Comparison of ENCODE assay signal across 18 cellular contexts in genomic region chr1:67314696-67315095, GRCh38. TPM values are rescaled to one million over a fixed set of nuclear protein-coding genes. Genes with fewer than 3 reads are reported as not detected.
A peak's percentile ranks its signal among the peaks of the same experiment; 100 is the strongest.
DNase-seq lines count a peak whose midpoint lies in the region; ATAC-seq, FAIRE-seq and TF ChIP-seq lines count a peak whose summit lies in the region.
"Had no signal": no experiment of that assay in that cellular context is flagged by ENCODE, and none has a peak within 500 bp of the region (broad histone marks: within the 10 kb centered on the region; RNA-seq: fewer than 3 reads in every experiment).

No MANE protein-coding gene starts in this region.

- H3K4me3 Mint-ChIP-seq in CD8-positive, alpha-beta T cell, result no peak overlapping the region
- H3K4me3 Mint-ChIP-seq: dendritic cell treated with granulocyte-macrophage colony-stimulating factor and Interleukin-4, amounts not matched to agents 40 ng/mL and 50 ng/mL, for 4 days had no signal

- no peaks in the 10 kb centered on the region for H3K36me3 Mint-ChIP-seq in CD8-positive, alpha-beta T cell

- H3K27ac ChIP-seq in BLaER1 (peak overlapping the region; percentile 95), PC-3 (ENCODE audit: low read length) (no peak overlapping the region), K562 (ENCODE audit: extremely low read depth, low read depth, low read length) (no peak overlapping the region), osteoblast (ENCODE audit: low read depth, low read length) (no peak overlapping the region)
- no peak overlapping the region for H3K27ac ChIP-seq in CD8-positive, alpha-beta T cell (ENCODE audit: low read depth, low read length)
- H3K27ac ChIP-seq: esophagus squamous epithelium had no signal

- H3K27me3 Mint-ChIP-seq in CD8-positive, alpha-beta T cell (ENCODE audit: low read depth), result no peaks in the 10 kb centered on the region

- no peak for TF ChIP-seq RAD21 in K562 (CRISPR knock-in tag; conservative IDR thresholded peaks at IDR 0.05 in 1 of 2, IDR thresholded peaks at IDR 0.05 in 1 of 2)

- H3K9me2 ChIP-seq in PC-3 (replicated peaks; ENCODE audit: low read length), result no peaks in the 10 kb centered on the region

- H2AFZ ChIP-seq in PC-3 (ENCODE audit: low read length) (no peak overlapping the region), K562 (ENCODE audit: low read depth, low read length) (0 out of 2 replicates have a peak overlapping the region, but pooled peaks have one; percentile 1), osteoblast (ENCODE audit: low read length) (no peak overlapping the region)

- H3K79me2 ChIP-seq in PC-3 (ENCODE audit: low read length) (no peaks in the 10 kb centered on the region), K562 (ENCODE audit: control insufficient read depth, insufficient read depth, low read length) (no peaks in the 10 kb centered on the region), osteoblast (ENCODE audit: insufficient read depth, low read length) (no peaks in the 10 kb centered on the region)

- no peak for DNase-seq in CD8-positive, alpha-beta T cell
- DNase-seq in PC-3 (peak; percentile 53), K562 (ENCODE audit: extremely low read depth in 1 of 4, low spot score in 3 of 4) (peak; percentile 53 to 67 (median 66)), osteoblast (ENCODE audit: insufficient read length, low spot score, missing footprints) (no peak)
- no peak for DNase-seq in stimulated activated CD4-positive, alpha-beta T cell treated with anti-CD3 and anti-CD28 coated beads, Interleukin-4, amount 100 ng/mL, for 1 hour
- DNase-seq: C1 segment of cervical spinal cord, EL, esophagus squamous epithelium, hippocampal formation, left ventricle myocardium superior, NCI-H1694, NCI-H748 treated with DMSO at 0.1 percent for 48 hours, T1000 had no signal

- H3K9ac ChIP-seq in BLaER1 (peak overlapping the region; percentile 52), PC-3 (ENCODE audit: low read length) (no peak overlapping the region), K562 (ENCODE audit: insufficient read depth in 1 of 2, low read depth in 2 of 2, low read length in 2 of 2) (no peak overlapping the region)

- in situ Hi-C loops in K562 (cut with MboI), result no loop called here

- H3K4me1 ChIP-seq in BLaER1 (peaks cover 96% of the 10 kb centered on the region), PC-3 (ENCODE audit: insufficient read depth, low read length) (0 out of 2 replicates have a peak, but pooled peaks cover 3% of the 10 kb centered on the region), K562 (replicated peaks in 1 of 2; ENCODE audit: control insufficient read depth in 2 of 2, insufficient read depth in 2 of 2, low read length in 2 of 2) (no peaks in the 10 kb centered on the region), osteoblast (ENCODE audit: insufficient read depth, low read length) (no peaks in the 10 kb centered on the region)
- no peaks in the 10 kb centered on the region for H3K4me1 ChIP-seq in CD8-positive, alpha-beta T cell (ENCODE audit: insufficient read depth, low read length)

- peak overlapping the region; percentile 8 for H3K27ac Mint-ChIP-seq in CD8-positive, alpha-beta T cell
- H3K27ac Mint-ChIP-seq: dendritic cell treated with granulocyte-macrophage colony-stimulating factor and Interleukin-4, amounts not matched to agents 40 ng/mL and 50 ng/mL, for 4 days had no signal

- H3K9me3 Mint-ChIP-seq in CD8-positive, alpha-beta T cell, result no peaks in the 10 kb centered on the region
- H3K9me3 Mint-ChIP-seq: dendritic cell treated with granulocyte-macrophage colony-stimulating factor and Interleukin-4, amounts not matched to agents 40 ng/mL and 50 ng/mL, for 4 days had no signal

- H4K20me1 ChIP-seq in BLaER1, result peaks cover 4% of the 10 kb centered on the region; the same call in 1 of the 2 replicates
- H4K20me1 ChIP-seq in PC-3 (ENCODE audit: low read length), result no peaks in the 10 kb centered on the region
- H4K20me1 ChIP-seq in K562 (replicated peaks; ENCODE audit: control insufficient read depth, insufficient read depth, low read length), result no peaks in the 10 kb centered on the region
- H4K20me1 ChIP-seq in osteoblast (ENCODE audit: insufficient read depth, low read length), result no peaks in the 10 kb centered on the region

- no peak for TF ChIP-seq POLR2A in K562 (conservative IDR thresholded peaks at IDR 0.05)

- H3F3A ChIP-seq in PC-3 (ENCODE audit: low read length, unreplicated experiment), result no peaks in the 10 kb centered on the region

- no peaks in the 10 kb centered on the region for H3K27me3 ChIP-seq in BLaER1
- H3K27me3 ChIP-seq in CD8-positive, alpha-beta T cell (ENCODE audit: insufficient read depth, low read length), result no peaks in the 10 kb centered on the region
- no peaks in the 10 kb centered on the region; the same call in 1 of the 2 replicates for H3K27me3 ChIP-seq in PC-3 (ENCODE audit: low read length)
- H3K27me3 ChIP-seq in K562 (ENCODE audit: control insufficient read depth in 2 of 2, insufficient read depth in 2 of 2, low read length in 2 of 2), result no peaks in the 10 kb centered on the region
- H3K27me3 ChIP-seq in osteoblast (ENCODE audit: insufficient read depth, low read length), result peaks cover 43% of the 10 kb centered on the region
- H3K27me3 ChIP-seq: esophagus squamous epithelium had no signal

- peaks cover 7% of the 10 kb centered on the region for H3K4me1 Mint-ChIP-seq in CD8-positive, alpha-beta T cell (ENCODE audit: low read depth)

- no peak for TF ChIP-seq CTCF in CD8-positive, alpha-beta T cell (IDR thresholded peaks at IDR 0.05)
- no peak for TF ChIP-seq CTCF in PC-3 (conservative IDR thresholded peaks at IDR 0.05; ENCODE audit: low read depth, low read length)
- TF ChIP-seq CTCF in K562 (IDR thresholded peaks at IDR 0.05 in 2 of 3, conservative IDR thresholded peaks at IDR 0.05 in 1 of 3; ENCODE audit: insufficient read depth in 2 of 3, low read depth in 1 of 3, low read length in 3 of 3), result no peak
- TF ChIP-seq CTCF in osteoblast (IDR thresholded peaks at IDR 0.05; ENCODE audit: extremely low read depth, low read depth, low read length), result no peak

- H3K36me3 ChIP-seq in BLaER1 (peaks cover 40% of the 10 kb centered on the region), PC-3 (ENCODE audit: low read depth, low read length) (no peaks in the 10 kb centered on the region), K562 (ENCODE audit: control insufficient read depth, insufficient read depth, low read length) (no peaks in the 10 kb centered on the region), osteoblast (ENCODE audit: insufficient read depth, low read length) (no peaks in the 10 kb centered on the region)
- no peaks in the 10 kb centered on the region for H3K36me3 ChIP-seq in CD8-positive, alpha-beta T cell (ENCODE audit: insufficient read depth, low read length)
- H3K36me3 ChIP-seq: esophagus squamous epithelium had no signal

- H3K9me3 ChIP-seq in BLaER1 (peaks cover 7% of the 10 kb centered on the region; the same call in 1 of the 2 replicates), PC-3 (ENCODE audit: low read length) (no peaks in the 10 kb centered on the region), K562 (replicated peaks; ENCODE audit: control insufficient read depth, insufficient read depth, low read depth, low read length) (no peaks in the 10 kb centered on the region), osteoblast (ENCODE audit: low read depth, low read length) (no peaks in the 10 kb centered on the region)
- no peaks in the 10 kb centered on the region for H3K9me3 ChIP-seq in CD8-positive, alpha-beta T cell (ENCODE audit: low read length)
- H3K9me3 ChIP-seq: esophagus squamous epithelium had no signal

- peak overlapping the region; percentile 82 for H3K4me2 ChIP-seq in BLaER1
- H3K4me2 ChIP-seq in PC-3 (ENCODE audit: low read length), result peak overlapping the region; percentile 39; the same call in 1 of the 2 replicates
- no peak overlapping the region for H3K4me2 ChIP-seq in K562 (ENCODE audit: insufficient read depth, low read length)
- H3K4me2 ChIP-seq in osteoblast (ENCODE audit: insufficient read depth, low read length), result no peak overlapping the region

- no peak for TF ChIP-seq EP300 in K562 (IDR thresholded peaks at IDR 0.05; ENCODE audit: low read length)

- 0% methylated on average over 5 of the region's 5 CpGs for WGBS in K562 (ENCODE audit: insufficient coverage, low coverage, missing lambda C conversion rate)

- no peaks in the 10 kb centered on the region for H3K9me1 ChIP-seq in K562 (ENCODE audit: control insufficient read depth, insufficient read depth, low read length)

- ATAC-seq in CD8-positive, alpha-beta T cell, result no peak
- peak; percentile 85 for ATAC-seq in PC-3
- peak; percentile 75 for ATAC-seq in K562
- no peak for ATAC-seq in GM21528 (IDR thresholded peaks at IDR 0.05; ENCODE audit: low FRiP score, unreplicated experiment)
- ATAC-seq: left ventricle myocardium superior had no signal

- BruUV-seq in PC-3 (replicated peaks; lab: Mats Ljungman, UMichigan) (no TSS peak), K562 (replicated peaks; lab: Mats Ljungman, UMichigan) (no TSS peak)

- CTCF ChIA-PET in CD8-positive, alpha-beta T cell (lab: Charles Lee), result no interaction called here
- CTCF ChIA-PET in PC-3 (lab: Charles Lee) (no interaction called here), K562 (lab: Yijun Ruan, JAX; ENCODE audit: low intra/inter-chr PET ratio) (no interaction called here)

- FAIRE-seq in K562 (lab: Jason Lieb, UNC), result no peak
- FAIRE-seq: astrocyte had no signal

- POLR2A ChIA-PET in CD8-positive, alpha-beta T cell (lab: Charles Lee), result no interaction called here
- POLR2A ChIA-PET in PC-3 (lab: Charles Lee; ENCODE audit: unreplicated experiment), result no interaction called here
- POLR2A ChIA-PET in K562 (lab: Yijun Ruan, JAX), result interaction anchor here (0.5 to 1.4 kb wide), 2 partner anchors 11 to 81 kb away, joined by 3 to 5 read pairs; no protein-coding TSS in a partner anchor

- intact Hi-C loops in CD8-positive, alpha-beta T cell (cut with DNase I, micrococcal nuclease), result no loop called here
- intact Hi-C loops in PC-3 (cut with micrococcal nuclease), result no loop called here
- intact Hi-C loops in K562 (cut with micrococcal nuclease), result no loop called here

- H3K4me3 ChIP-seq in BLaER1 (peak overlapping the region; percentile 53), PC-3 (ENCODE audit: low read length) (no peak overlapping the region), K562 (no peak overlapping the region), osteoblast (ENCODE audit: insufficient read depth, low read length) (no peak overlapping the region)
- H3K4me3 ChIP-seq in CD8-positive, alpha-beta T cell (ENCODE audit: low read depth, low read length), result no peak overlapping the region
- H3K4me3 ChIP-seq: esophagus squamous epithelium had no signal

RNA-seq across cellular contexts. Expression of gene IL12RB2, which starts 7.0 kb away (rescaled TPM):
- 1 to 10 TPM; 1.5 to 2.2 TPM for total RNA-seq in CD8-positive, alpha-beta T cell
- total RNA-seq in PC-3 (2014; rRNA removed) (0.81 TPM in 1 of 2 replicates, not detected in the other), K562 (2014; rRNA removed) (0.73 and 1.5 TPM in 2 replicates), K562 (2014; rRNA removed; fragmentation: Illumina TruSeq; extraction: Trizol) (2.9 and 3.3 TPM in 2 replicates), K562 (2015; rRNA removed; fragmentation: Illumina TruSeq; extraction: Trizol) (3.3 and 3.8 TPM in 2 replicates), K562 (2021) (1.9 and 2.5 TPM in 2 replicates), osteoblast (not detected in 2 replicates)
- 1.5 and 5.3 TPM in 2 replicates for total RNA-seq in K562 (2011; cell fraction: chromatin; rRNA removed; ENCODE audit: low replicate concordance)
- total RNA-seq in K562 (2011; cell fraction: nucleolus; rRNA removed), result 0.50 and 1.2 TPM in 2 replicates
- total RNA-seq in K562 (2011; cell fraction: nucleoplasm; rRNA removed), result 0.95 and 2.4 TPM in 2 replicates
- polyA plus RNA-seq in K562 (2011; rRNA removed) (0.39 and 5.4 TPM in 2 replicates), K562 (2014; fragmentation: Illumina TruSeq; extraction: Trizol) (2.3 and 2.6 TPM in 2 replicates), K562 (2014; fragmentation: Nextera tagmentation; extraction: Ambion mirVana) (1 to 10 TPM in 1 of 2 experiments, under 1 TPM in 1; 0.45 to 1.1 TPM), K562 (2014; rRNA removed) (2.3 and 2.8 TPM in 2 replicates)
- 0.10 and 2.6 TPM in 2 replicates for polyA plus RNA-seq in K562 (2011; cell fraction: cytosol; rRNA removed)
- polyA plus RNA-seq in K562 (2011; cell fraction: nucleus; rRNA removed), result 0.41 and 6.1 TPM in 2 replicates
- 1.2 and 2.6 TPM in 2 replicates for polyA plus RNA-seq in K562 (2012)
- polyA minus RNA-seq in K562 (2011; rRNA and poly(A)+ RNA removed), result 0.46 and 10.9 TPM in 2 replicates
- 2.9 TPM in 1 of 2 replicates, not detected in the other for polyA minus RNA-seq in K562 (2011; cell fraction: cytosol; rRNA and poly(A)+ RNA removed)
- 0.27 and 7.2 TPM in 2 replicates for polyA minus RNA-seq in K562 (2011; cell fraction: nucleus; rRNA and poly(A)+ RNA removed)
- total RNA-seq: pulmonary artery endothelial cell had no signal

Comparison
In these comparisons a context has a peak if more than half of its experiments do, and no peak if none do; other contexts are left out.
1. H3K4me2 ChIP-seq: peak in BLaER1 (single experiment) and PC-3 (single experiment); none in K562 (single experiment) and osteoblast (single experiment).
2. ATAC-seq: peak in PC-3 (single experiment) and K562 (single experiment); none in CD8-positive, alpha-beta T cell (single experiment) and GM21528 (single experiment).
3. DNase-seq: peak in PC-3 (single experiment) and K562 (4 of 4); none in CD8-positive, alpha-beta T cell (0 of 7), osteoblast (single experiment) and stimulated activated CD4-positive, alpha-beta T cell treated with anti-CD3 and anti-CD28 coated beads, Interleukin-4, amount 100 ng/mL, for 1 hour (single experiment).